13 cellular contexts compared by ENCODE assay signal in the genomic region with DNA sequence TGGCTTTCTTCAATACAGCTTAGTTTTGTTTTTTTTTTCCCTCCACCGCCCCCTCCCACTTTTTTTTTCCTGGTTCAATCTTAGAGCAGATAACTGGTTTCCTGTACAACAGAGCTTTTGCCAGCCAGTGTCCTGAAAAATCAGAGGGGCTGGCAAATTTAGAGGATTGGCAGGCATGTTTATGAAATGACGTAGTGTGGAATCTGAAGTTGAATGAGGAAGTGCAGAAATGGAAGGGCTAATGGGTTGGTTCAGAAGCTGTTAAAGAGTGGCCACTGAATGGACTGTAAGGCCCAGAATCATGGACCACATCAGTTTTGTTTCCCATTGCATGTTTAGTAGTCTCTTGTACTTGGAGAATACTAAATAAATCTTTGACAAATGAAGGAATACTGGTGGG.
"Had no signal": no experiment of that assay in that cellular context is flagged by ENCODE, and none has a peak within 500 bp of the region (broad histone marks: within the 10 kb centered on the region; RNA-seq: fewer than 3 reads in every experiment).

No MANE protein-coding gene starts in this region.

- H3K9me3 ChIP-seq: neutrophil, SK-N-SH, thyroid gland had no signal

- H3K4me3 ChIP-seq: thyroid gland had no signal

- H3K4me2 ChIP-seq: SK-N-SH had no signal

- H3K27ac ChIP-seq: neutrophil had no signal

- H3K36me3 Mint-ChIP-seq: natural killer cell had no signal

- H3K36me3 ChIP-seq: thyroid gland had no signal

- H3K27ac Mint-ChIP-seq: activated naive CD4-positive, alpha-beta T cell treated with anti-CD3 and anti-CD28 coated beads for 36 hours; activated naive CD8-positive, alpha-beta T cell treated with anti-CD3 and anti-CD28 coated beads, Interleukin-2, amount 50 U/mL, for 24 hours; T-cell had no signal

- H3K9ac ChIP-seq: SK-N-SH had no signal

- DNase-seq: activated CD4-positive, CD25-positive, alpha-beta regulatory T cell treated with anti-CD3 and anti-CD28 coated beads, Interleukin-2, amount 50 U/mL, for 72 hours; activated naive CD4-positive, alpha-beta T cell treated with anti-CD3 and anti-CD28 coated beads for 36 hours; activated naive CD8-positive, alpha-beta T cell treated with anti-CD3 and anti-CD28 coated beads, Interleukin-2, amount 50 U/mL, for 24 hours; activated T-cell treated with anti-CD3 and anti-CD28 coated beads for 4 hours; effector CD8-positive, alpha-beta T cell; mesendoderm; natural killer cell; posterior cingulate gyrus; SK-N-SH; T-cell; T-helper 9 cell had no signal

- H3K4me3 Mint-ChIP-seq: activated naive CD4-positive, alpha-beta T cell treated with anti-CD3 and anti-CD28 coated beads for 36 hours; activated naive CD8-positive, alpha-beta T cell treated with anti-CD3 and anti-CD28 coated beads, Interleukin-2, amount 50 U/mL, for 24 hours; natural killer cell; T-cell had no signal

- H3K27me3 Mint-ChIP-seq: activated naive CD8-positive, alpha-beta T cell treated with anti-CD3 and anti-CD28 coated beads, Interleukin-2, amount 50 U/mL, for 24 hours; T-cell had no signal

- H3K27me3 ChIP-seq: neutrophil, thyroid gland had no signal

- H3K9me3 Mint-ChIP-seq: activated naive CD4-positive, alpha-beta T cell treated with anti-CD3 and anti-CD28 coated beads for 36 hours; activated naive CD8-positive, alpha-beta T cell treated with anti-CD3 and anti-CD28 coated beads, Interleukin-2, amount 50 U/mL, for 24 hours; natural killer cell; T-cell had no signal

- H3K4me1 Mint-ChIP-seq: activated naive CD8-positive, alpha-beta T cell treated with anti-CD3 and anti-CD28 coated beads, Interleukin-2, amount 50 U/mL, for 24 hours; T-cell had no signal
